In genomic region chr9:19649672-19650071, GRCh38 we compare ENCODE assay signal across 14 cellular contexts.
DNase-seq lines count a peak whose midpoint lies in the region; ATAC-seq and TF ChIP-seq lines count a peak whose summit lies in the region.
"Had no signal": no experiment of that assay in that cellular context is flagged by ENCODE, and none has a peak within 500 bp of the region (broad histone marks: within the 10 kb centered on the region; RNA-seq: fewer than 3 reads in every experiment).

No MANE protein-coding gene starts in this region.

- H3K4me1 Mint-ChIP-seq in T-helper 17 cell: no peaks in the 10 kb centered on the region
- H3K4me1 Mint-ChIP-seq: CD8-positive, alpha-beta memory T cell; GM23338 had no signal

- H3K4me3 Mint-ChIP-seq in T-helper 17 cell: no peak overlapping the region
- H3K4me3 Mint-ChIP-seq: CD8-positive, alpha-beta memory T cell; GM23338 had no signal

- H3K27ac ChIP-seq in angular gyrus (ENCODE audit: low read depth, low read length) (peak overlapping the region; percentile 49), cingulate gyrus (ENCODE audit: low read depth, low read length) (peak overlapping the region; percentile 34), temporal lobe (ENCODE audit: low read depth, low read length) (peak overlapping the region; percentile 21), coronary artery (no peak overlapping the region)
- H3K27ac ChIP-seq: A549 had no signal

- TF ChIP-seq CTCF in coronary artery (IDR thresholded peaks at IDR 0.05): no peak

- ATAC-seq in T-helper 17 cell: no peak
- ATAC-seq: A549, GM23338, HepG2 had no signal

- H3K27ac Mint-ChIP-seq in T-helper 17 cell: no peak overlapping the region
- H3K27ac Mint-ChIP-seq: CD8-positive, alpha-beta memory T cell; GM23338 had no signal

- no peaks in the 10 kb centered on the region for H3K9me3 ChIP-seq in T-helper 17 cell (ENCODE audit: control insufficient read depth, low read length, poor library complexity, severe bottlenecking)
- H3K9me3 ChIP-seq: A549, Caco-2 had no signal

- DNase-seq in NCI-H1694 (lab: John Stamatoyannopoulos, UW) (peak; percentile 83), coronary artery (ENCODE audit: low spot score) (no peak), T-helper 17 cell (no peak)
- DNase-seq in activated T-cell treated with anti-CD3 and anti-CD28 coated beads, Interleukin-2, amount 50 U/mL, for 1 hour: no peak
- DNase-seq: Caco-2; CD8-positive, alpha-beta memory T cell; DMS79; H7 had no signal

- peaks cover 33% of the 10 kb centered on the region for H3K27me3 Mint-ChIP-seq in T-helper 17 cell

- no peaks in the 10 kb centered on the region for H3K36me3 Mint-ChIP-seq in T-helper 17 cell (ENCODE audit: low read depth)
- H3K36me3 Mint-ChIP-seq: CD8-positive, alpha-beta memory T cell had no signal

- H3K4me3 ChIP-seq in coronary artery: no peak overlapping the region
- H3K4me3 ChIP-seq: A549, GM23338 had no signal

Comparison
In these comparisons a context has a peak if more than half of its experiments do, and no peak if none do; other contexts are left out.
1. H3K27ac ChIP-seq: peak in angular gyrus (single experiment), cingulate gyrus (single experiment) and temporal lobe (single experiment); none in coronary artery (0 of 2).